ENCODE assay signal across 9 cellular contexts in the genomic region with DNA sequence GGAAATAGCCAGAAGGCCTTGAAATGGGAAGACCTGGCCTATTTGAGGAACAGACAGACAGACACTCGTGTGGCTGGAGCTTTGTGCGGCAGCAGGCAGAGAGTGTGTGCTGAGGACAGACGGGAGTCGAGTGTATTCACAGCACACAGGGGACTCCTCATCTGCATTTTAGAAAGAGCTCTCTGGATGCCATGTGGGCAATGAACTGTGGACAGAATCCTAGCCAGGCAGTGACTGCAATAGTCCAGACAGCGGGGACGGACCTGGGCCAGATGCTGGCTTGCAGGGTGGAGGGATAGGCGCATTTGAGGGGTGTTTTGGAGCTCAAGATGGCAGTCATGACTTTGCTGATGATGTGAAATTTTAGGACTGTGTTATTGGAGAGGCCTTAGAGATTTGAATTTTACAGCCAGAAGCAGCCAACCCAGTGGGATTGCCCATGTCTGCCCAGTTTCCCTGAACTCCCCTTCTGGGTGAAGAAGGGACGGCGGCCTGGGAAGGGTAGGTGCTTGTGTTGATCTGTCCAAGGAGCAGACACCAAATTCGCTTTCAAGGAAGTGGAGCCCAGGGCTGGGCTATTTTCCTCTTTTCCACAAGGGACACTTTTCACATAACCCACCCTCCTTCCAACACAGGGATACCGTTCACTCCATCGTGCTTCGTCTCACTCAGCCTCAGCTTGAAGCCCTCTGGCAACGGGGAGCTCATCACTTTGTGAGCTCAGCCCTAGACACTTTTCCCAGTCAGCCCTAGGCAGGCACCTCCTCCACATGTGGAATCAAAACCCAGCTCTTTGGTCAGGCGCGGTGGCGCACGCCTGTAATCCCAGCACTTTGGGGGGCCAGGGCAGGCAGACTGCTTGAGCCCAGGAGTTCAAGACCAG. TPM values are rescaled to one million over a fixed set of nuclear protein-coding genes. Genes with fewer than 3 reads are reported as not detected.
DNase-seq lines count a peak whose midpoint lies in the region; ATAC-seq and TF ChIP-seq lines count a peak whose summit lies in the region.
"Had no signal": no experiment of that assay in that cellular context is flagged by ENCODE, and none has a peak within 500 bp of the region (broad histone marks: within the 10 kb centered on the region; RNA-seq: fewer than 3 reads in every experiment).

No MANE protein-coding gene starts in this region.

- peak overlapping the region; percentile 89 for H2BK5ac ChIP-seq in IMR-90 (ENCODE audit: low read depth, low read length, poor library complexity, severe bottlenecking)

- TF ChIP-seq CTCF in IMR-90 (conservative IDR thresholded peaks at IDR 0.05; ENCODE audit: low read depth, low read length) = no peak
- no peak for TF ChIP-seq CTCF in MCF 10A (IDR thresholded peaks at IDR 0.05; ENCODE audit: unreplicated experiment)

- H3K9ac ChIP-seq in IMR-90 (ENCODE audit: low read depth, low read length) (no peak overlapping the region), mucosa of stomach (ENCODE audit: low read length) (peak overlapping the region; percentile 57)

- H3K4ac ChIP-seq in IMR-90 (ENCODE audit: low read depth, low read length) = peak overlapping the region; percentile 92

- peak overlapping the region; percentile 88 for H3K23ac ChIP-seq in IMR-90 (ENCODE audit: low read depth, low read length)

- POLR2A ChIA-PET in IMR-90 (lab: Charles Lee; ENCODE audit: unreplicated experiment) = no interaction called here
- POLR2A ChIA-PET in MCF 10A (lab: Yijun Ruan, JAX) = interaction anchor here (0.9 to 2.9 kb wide), 11 partner anchors 18 to 646 kb away, joined by 3 to 13 read pairs (median 3); partner anchors contain the start of genes CHAF1B and MORC3

- ATAC-seq in IMR-90 (ENCODE audit: low read depth) = no peak
- no peak for ATAC-seq in HG03439 (IDR thresholded peaks at IDR 0.05; ENCODE audit: unreplicated experiment)
- ATAC-seq in GM18861 (IDR thresholded peaks at IDR 0.05; ENCODE audit: unreplicated experiment) = no peak
- no peak for ATAC-seq in GM21723 (IDR thresholded peaks at IDR 0.05; ENCODE audit: unreplicated experiment)

- TF ChIP-seq RAD21 in IMR-90 (IDR thresholded peaks at IDR 0.05; ENCODE audit: low read length) = no peak

- no peaks in the 10 kb centered on the region for H3K27me3 Mint-ChIP-seq in MCF 10A (ENCODE audit: insufficient read depth, unreplicated experiment)

- peak overlapping the region; percentile 98 for H3K27ac Mint-ChIP-seq in MCF 10A (ENCODE audit: low read depth, unreplicated experiment)

- H3K79me1 ChIP-seq in IMR-90 (ENCODE audit: low read depth in 1 of 2, low read length in 2 of 2) = peaks cover 3 to 8% of the 10 kb centered on the region in 2 experiments

- no peak overlapping the region for H3K4me2 ChIP-seq in IMR-90 (ENCODE audit: low read depth, low read length)

- peak overlapping the region; percentile 98 for H2BK120ac ChIP-seq in IMR-90 (ENCODE audit: low read depth, low read length)

- peak overlapping the region; percentile 58; the same call in 1 of the 2 replicates for H3K18ac ChIP-seq in IMR-90 (ENCODE audit: low read depth, low read length)

- peak overlapping the region; percentile 89 for H3K14ac ChIP-seq in IMR-90 (replicated peaks; ENCODE audit: low read depth, low read length)

- dilution Hi-C loops in IMR-90 (cut with HindIII; ENCODE audit: low sequenced_read_pairs, unreplicated experiment) = no loop called here

- H3K4me3 ChIP-seq in ACC112 (ENCODE audit: low read depth, low read length) (peak overlapping the region; percentile 57), IMR-90 (ENCODE audit: insufficient read depth, low read depth, low read length) (no peak overlapping the region), mucosa of stomach (ENCODE audit: low read length) (no peak overlapping the region)

- H2AK5ac ChIP-seq in IMR-90 (ENCODE audit: low read depth, low read length) = peak overlapping the region; percentile 97

- H4K5ac ChIP-seq in IMR-90 (ENCODE audit: low read depth, low read length) = peak overlapping the region; percentile 69

- H2AFZ ChIP-seq in ACC112 (ENCODE audit: low read length, unreplicated experiment) (no peak overlapping the region), IMR-90 (replicated peaks; ENCODE audit: low read length, poor library complexity) (peak overlapping the region; percentile 69)

- H3K4me1 ChIP-seq in ACC112 (ENCODE audit: control insufficient read depth, insufficient read depth, low read length, unreplicated experiment) = peaks cover 25% of the 10 kb centered on the region
- peaks cover 18% of the 10 kb centered on the region for H3K4me1 ChIP-seq in IMR-90 (ENCODE audit: control insufficient read depth, insufficient read depth, low read length)
- H3K4me1 ChIP-seq in mucosa of stomach (ENCODE audit: control insufficient read depth, insufficient read depth, low read length) = peaks cover 21% of the 10 kb centered on the region

- H3K79me2 ChIP-seq in ACC112 (ENCODE audit: control insufficient read depth, insufficient read depth, low read length, unreplicated experiment) = no peaks in the 10 kb centered on the region

- peak overlapping the region; percentile 94; the same call in 2 of the 3 replicates for H2BK15ac ChIP-seq in IMR-90 (ENCODE audit: low read depth, low read length)

- H3K9me3 ChIP-seq in IMR-90 (ENCODE audit: control insufficient read depth, insufficient read depth, low read length) (no peaks in the 10 kb centered on the region), mucosa of stomach (ENCODE audit: control insufficient read depth, low read length) (no peaks in the 10 kb centered on the region)

- H2BK20ac ChIP-seq in IMR-90 (ENCODE audit: low read depth, low read length) = peak overlapping the region; percentile 90

- WGBS in IMR-90 (ENCODE audit: extremely low coverage in 2 of 2, insufficient read length in 1 of 2), 2 experiments = 87% methylated on average over 7 of the region's 18 CpGs; no CpG with 5 or more reads in 1 of the 2 experiments

- peak overlapping the region; percentile 79 for H2AK9ac ChIP-seq in IMR-90 (replicated peaks; ENCODE audit: low read depth, low read length, poor library complexity)

- H3K36me3 ChIP-seq in ACC112 (ENCODE audit: insufficient read depth, low read length) = no peaks in the 10 kb centered on the region
- H3K36me3 ChIP-seq in IMR-90 (ENCODE audit: control insufficient read depth, insufficient read depth, low read length) = no peaks in the 10 kb centered on the region
- no peaks in the 10 kb centered on the region for H3K36me3 ChIP-seq in mucosa of stomach (ENCODE audit: control insufficient read depth, insufficient read depth, low read length)

- no peaks in the 10 kb centered on the region for H4K20me1 ChIP-seq in IMR-90 (ENCODE audit: insufficient read depth, low read length)

- H3K27ac ChIP-seq in ACC112 (ENCODE audit: low read depth, low read length) = peak overlapping the region; percentile 79
- peak overlapping the region; percentile 5; the same call in 1 of the 2 replicates for H3K27ac ChIP-seq in IMR-90 (ENCODE audit: insufficient read depth, low read length)

- H3K9me1 ChIP-seq in IMR-90 (ENCODE audit: insufficient read depth, low read length) = peaks cover 12% of the 10 kb centered on the region

- H4K8ac ChIP-seq in IMR-90 (ENCODE audit: low read depth in 2 of 2, low read length in 2 of 2) = peak overlapping the region; percentile 62 to 88

- H3K4me1 Mint-ChIP-seq in MCF 10A (ENCODE audit: insufficient read depth, unreplicated experiment) = peaks cover 25% of the 10 kb centered on the region

- DNase-seq in IMR-90 (no peak), MCF 10A (ENCODE audit: unreplicated experiment) (no peak)
- DNase-seq in stimulated activated CD4-positive, alpha-beta T cell treated with anti-CD3 and anti-CD28 coated beads, Interleukin-4, amount 100 ng/mL, for 1 hour = no peak
- DNase-seq: occipital lobe had no signal

- intact Hi-C loops in IMR-90 (cut with micrococcal nuclease) = no loop called here
- intact Hi-C loops in MCF 10A (cut with micrococcal nuclease) = no loop called here

- in situ Hi-C loops in IMR-90 (cut with MboI; ENCODE audit: low sequenced_read_pairs) = no loop called here

- H3K56ac ChIP-seq in IMR-90 (ENCODE audit: extremely low read depth, insufficient read depth, low read length) = no peak overlapping the region

- no TSS peak for BruUV-seq in IMR-90 (replicated peaks; lab: Mats Ljungman, UMichigan)
- no TSS peak for BruUV-seq in MCF 10A (replicated peaks; lab: Mats Ljungman, UMichigan)

- no peaks in the 10 kb centered on the region for H3K9me3 Mint-ChIP-seq in MCF 10A (ENCODE audit: unreplicated experiment)

- H3K36me3 Mint-ChIP-seq in MCF 10A (ENCODE audit: insufficient read depth, unreplicated experiment) = no peaks in the 10 kb centered on the region

- CTCF ChIA-PET in IMR-90 (lab: Yijun Ruan, JAX) = no interaction called here
- CTCF ChIA-PET in MCF 10A (lab: Yijun Ruan, JAX) = interaction anchor here (0.5 to 1.9 kb wide), 10 partner anchors 9 to 728 kb away, joined by 3 to 8 read pairs (median 4); no protein-coding TSS in a partner anchor

- peak overlapping the region; percentile 80 for H3K4me3 Mint-ChIP-seq in MCF 10A (ENCODE audit: unreplicated experiment)

- TF ChIP-seq POLR2A in IMR-90 (IDR thresholded peaks at IDR 0.05; ENCODE audit: low read depth, low read length) = peak; percentile 59; the same call in 1 of the 2 replicates

- H3K27me3 ChIP-seq in ACC112 (ENCODE audit: insufficient read depth, low read length) = no peaks in the 10 kb centered on the region
- H3K27me3 ChIP-seq in IMR-90 (ENCODE audit: control insufficient read depth, insufficient read depth, low read length) = no peaks in the 10 kb centered on the region
- H3K27me3 ChIP-seq in mucosa of stomach (ENCODE audit: control insufficient read depth, insufficient read depth, low read length) = no peaks in the 10 kb centered on the region

- H4K91ac ChIP-seq in IMR-90 (ENCODE audit: insufficient read depth, low read depth, low read length) = peak overlapping the region; percentile 89

RNA-seq across cellular contexts. Expression of gene CHAF1B, which starts 43.8 kb away (rescaled TPM):
- total RNA-seq in IMR-90 (2012; rRNA removed) (4.5 and 4.7 TPM in 2 replicates), MCF 10A (2022) (6.4 and 7.7 TPM in 2 replicates)
- 6.3 and 6.4 TPM in 2 replicates for polyA plus RNA-seq in IMR-90 (2012; rRNA removed)
- polyA plus RNA-seq in IMR-90 (2012; cell fraction: cytosol; rRNA removed) = 2.1 and 2.9 TPM in 2 replicates
- 2.1 and 4.5 TPM in 2 replicates for polyA plus RNA-seq in IMR-90 (2012; cell fraction: nucleus; rRNA removed; ENCODE audit: low replicate concordance)

RNA-seq across cellular contexts. Expression of gene CLDN14, which starts 50.9 kb away (rescaled TPM):
- total RNA-seq in IMR-90 (2012; rRNA removed) (not detected in 2 replicates), MCF 10A (2022) (not detected in 2 replicates)
- not detected in 2 replicates for polyA plus RNA-seq in IMR-90 (2012; rRNA removed)
- 0.04 TPM in 1 of 2 replicates, not detected in the other for polyA plus RNA-seq in IMR-90 (2012; cell fraction: cytosol; rRNA removed)
- 0.04 TPM in 1 of 2 replicates, not detected in the other for polyA plus RNA-seq in IMR-90 (2012; cell fraction: nucleus; rRNA removed; ENCODE audit: low replicate concordance)
- total RNA-seq: occipital lobe had no signal
